ENCODE assay signal across 29 cellular contexts in the genomic region with DNA sequence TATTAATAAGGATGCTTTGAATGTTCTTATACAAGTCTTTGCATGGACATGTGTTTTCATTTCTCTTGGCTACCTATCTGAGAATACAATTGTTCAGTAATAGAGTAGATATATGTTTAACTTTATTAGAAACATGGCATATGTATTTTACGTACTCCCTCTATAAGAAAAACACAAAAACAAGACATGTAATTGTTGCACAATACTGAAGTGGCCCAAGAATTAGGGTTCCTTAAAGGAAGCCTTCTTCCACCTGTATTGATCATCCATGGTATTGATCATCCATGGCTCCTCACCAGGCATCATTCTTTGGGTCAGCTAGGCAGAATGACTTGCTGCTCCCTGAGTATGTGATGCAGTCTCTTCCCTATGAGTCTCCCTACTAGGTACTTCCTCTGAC.
"Had no signal": no experiment of that assay in that cellular context is flagged by ENCODE, and none has a peak within 500 bp of the region (broad histone marks: within the 10 kb centered on the region; RNA-seq: fewer than 3 reads in every experiment).

No MANE protein-coding gene starts in this region.

- FAIRE-seq: endometrium, endothelial cell of umbilical vein, frontal cortex had no signal

- H3K27ac Mint-ChIP-seq: dendritic cell treated with granulocyte-macrophage colony-stimulating factor and Interleukin-4, amounts not matched to agents 40 ng/mL and 50 ng/mL, for 4 days; effector memory CD8-positive, alpha-beta T cell; endodermal cell had no signal

- H3K27me3 Mint-ChIP-seq: dendritic cell treated with granulocyte-macrophage colony-stimulating factor and Interleukin-4, amounts not matched to agents 40 ng/mL and 50 ng/mL, for 4 days; effector memory CD8-positive, alpha-beta T cell had no signal

- H3K4me2 ChIP-seq: hepatocyte had no signal

- DNase-seq: colonic mucosa; cortex of kidney; dermis blood vessel endothelial cell; dorsolateral prefrontal cortex; effector CD4-positive, alpha-beta T cell; effector CD8-positive, alpha-beta T cell; effector memory CD4-positive, alpha-beta T cell; effector memory CD8-positive, alpha-beta T cell; endodermal cell; erythroblast; esophagus squamous epithelium; foreskin fibroblast; foreskin keratinocyte; foreskin melanocyte; gastrocnemius medialis; glutamatergic neuron; head of caudate nucleus; heart left ventricle; heart right ventricle had no signal

- H3K79me2 ChIP-seq: hepatocyte had no signal

- H3K9me3 Mint-ChIP-seq: effector memory CD8-positive, alpha-beta T cell had no signal

- H3K36me3 ChIP-seq: colonic mucosa, esophagus muscularis mucosa, esophagus squamous epithelium, gastrocnemius medialis, gastroesophageal sphincter, heart left ventricle, heart right ventricle had no signal

- H3K4me1 ChIP-seq: colonic mucosa, esophagus muscularis mucosa, esophagus squamous epithelium, foreskin keratinocyte, gastrocnemius medialis, gastroesophageal sphincter, heart left ventricle, heart right ventricle had no signal

- H3K27me3 ChIP-seq: colonic mucosa, dorsolateral prefrontal cortex, esophagus muscularis mucosa, esophagus squamous epithelium, foreskin keratinocyte, gastrocnemius medialis, gastroesophageal sphincter, heart left ventricle, heart right ventricle, hepatocyte had no signal

- H3K4me1 Mint-ChIP-seq: endodermal cell had no signal

- H3K27ac ChIP-seq: colonic mucosa, coronary artery, dorsolateral prefrontal cortex, epithelial cell of prostate, esophagus muscularis mucosa, esophagus squamous epithelium, foreskin keratinocyte, gastrocnemius medialis, gastroesophageal sphincter, heart left ventricle, heart right ventricle, hepatocyte had no signal

- ATAC-seq: effector memory CD8-positive, alpha-beta T cell; esophagus mucosa; foreskin keratinocyte; gastrocnemius medialis; gastroesophageal sphincter; heart left ventricle; heart right ventricle had no signal

- H2AFZ ChIP-seq: hepatocyte had no signal

- H3K9me3 ChIP-seq: colonic mucosa, esophagus muscularis mucosa, esophagus squamous epithelium, gastrocnemius medialis, gastroesophageal sphincter had no signal

- H3K4me3 ChIP-seq: colonic mucosa, coronary artery, dorsolateral prefrontal cortex, esophagus muscularis mucosa, esophagus squamous epithelium, gastrocnemius medialis, gastroesophageal sphincter, heart left ventricle, heart right ventricle, hepatocyte had no signal

- H3K4me3 Mint-ChIP-seq: dendritic cell treated with granulocyte-macrophage colony-stimulating factor and Interleukin-4, amounts not matched to agents 40 ng/mL and 50 ng/mL, for 4 days; effector memory CD8-positive, alpha-beta T cell; endodermal cell had no signal
